ENCODE assay signal across 9 cellular contexts in genomic region chr10:47152861-47153349, GRCh38.
DNase-seq lines count a peak whose midpoint lies in the region; ATAC-seq and TF ChIP-seq lines count a peak whose summit lies in the region.
"Had no signal": no experiment of that assay in that cellular context is flagged by ENCODE, and none has a peak within 500 bp of the region (broad histone marks: within the 10 kb centered on the region; RNA-seq: fewer than 3 reads in every experiment).

No MANE protein-coding gene starts in this region.

- H3K4me1 Mint-ChIP-seq in progenitor cell of endocrine pancreas (ENCODE audit: low read depth): no peaks in the 10 kb centered on the region

- H3K9me3 ChIP-seq in mammary epithelial cell (replicated peaks; ENCODE audit: insufficient read depth, low read length) (peaks cover 6% of the 10 kb centered on the region), prostate gland (no peaks in the 10 kb centered on the region)
- H3K9me3 ChIP-seq: right lobe of liver had no signal

- dilution Hi-C loops in mammary epithelial cell (cut with HindIII; ENCODE audit: low sequenced_read_pairs): no loop called here

- CTCF ChIA-PET in mammary epithelial cell (lab: Charles Lee; ENCODE audit: low non-redundant PET): no interaction called here

- H3K27ac ChIP-seq in mammary epithelial cell (ENCODE audit: insufficient read depth, low read depth, low read length): no peak overlapping the region
- H3K27ac ChIP-seq in prostate gland: no peak overlapping the region
- H3K27ac ChIP-seq: right lobe of liver had no signal

- H3K27ac Mint-ChIP-seq in progenitor cell of endocrine pancreas: no peak overlapping the region

- peaks cover 23% of the 10 kb centered on the region for H3K9me3 Mint-ChIP-seq in progenitor cell of endocrine pancreas (ENCODE audit: low read depth)

- in situ Hi-C loops in mammary epithelial cell (cut with MboI; ENCODE audit: low sequenced_read_pairs in 2 of 2): no loop called here

- no peak for TF ChIP-seq POLR2A in prostate gland (IDR thresholded peaks at IDR 0.05)

- ATAC-seq in HG03442 (IDR thresholded peaks at IDR 0.05; ENCODE audit: unreplicated experiment): no peak
- ATAC-seq: right lobe of liver had no signal

- H3K4me3 Mint-ChIP-seq in progenitor cell of endocrine pancreas (ENCODE audit: low read depth): no peak overlapping the region

- H3K27me3 ChIP-seq in mammary epithelial cell (ENCODE audit: insufficient read depth, low read length) (peaks cover 5% of the 10 kb centered on the region), prostate gland (replicated peaks; ENCODE audit: insufficient read depth) (no peaks in the 10 kb centered on the region)
- H3K27me3 ChIP-seq: right lobe of liver had no signal

- no peak overlapping the region for H3K9ac ChIP-seq in mammary epithelial cell (ENCODE audit: insufficient read depth, low read length)

- no peak overlapping the region for H2AFZ ChIP-seq in mammary epithelial cell (ENCODE audit: low read depth, low read length)

- no peak overlapping the region for H3K4me2 ChIP-seq in mammary epithelial cell (ENCODE audit: insufficient read depth, low read depth, low read length)

- H3K79me2 ChIP-seq in mammary epithelial cell (ENCODE audit: insufficient read depth, low read length): no peaks in the 10 kb centered on the region

- no TSS peak for BruUV-seq in mammary epithelial cell (replicated peaks; lab: Mats Ljungman, UMichigan)

- WGBS in mammary epithelial cell (ENCODE audit: low coverage, missing lambda C conversion rate): 46% methylated on average over 2 of the region's 3 CpGs
- WGBS in prostate gland: 52% methylated on average over 3 of the region's 3 CpGs

- peaks cover 20% of the 10 kb centered on the region for H3K27me3 Mint-ChIP-seq in progenitor cell of endocrine pancreas

- H4K20me1 ChIP-seq in mammary epithelial cell (ENCODE audit: insufficient read depth, low read length): no peaks in the 10 kb centered on the region

- peaks cover 5% of the 10 kb centered on the region for H3K4me1 ChIP-seq in mammary epithelial cell (ENCODE audit: insufficient read depth, low read length)
- no peaks in the 10 kb centered on the region for H3K4me1 ChIP-seq in prostate gland (replicated peaks)
- H3K4me1 ChIP-seq: right lobe of liver had no signal

- intact Hi-C loops in mammary epithelial cell (cut with micrococcal nuclease): no loop called here
- intact Hi-C loops in prostate gland (cut with DNase I): no loop called here

- no peaks in the 10 kb centered on the region for H3K36me3 ChIP-seq in mammary epithelial cell (ENCODE audit: insufficient read depth, low read length)
- no peaks in the 10 kb centered on the region for H3K36me3 ChIP-seq in prostate gland
- H3K36me3 ChIP-seq: right lobe of liver had no signal

- TF ChIP-seq CTCF in GM12865 (IDR thresholded peaks at IDR 0.05; ENCODE audit: insufficient read depth, low read depth, low read length, missing control alignments) (peak; percentile 17), mammary epithelial cell (conservative IDR thresholded peaks at IDR 0.05 in 1 of 2, IDR thresholded peaks at IDR 0.05 in 1 of 2; ENCODE audit: extremely low read depth in 1 of 2, insufficient read depth in 1 of 2, low read depth in 1 of 2, low read length in 2 of 2) (peak; percentile 47), progenitor cell of endocrine pancreas (IDR thresholded peaks at IDR 0.05; ENCODE audit: unreplicated experiment) (peak; percentile 47), prostate gland (IDR thresholded peaks at IDR 0.05) (no peak)

- DNase-seq in GM12865 (ENCODE audit: low read depth) (peak; percentile 16), M059J (ENCODE audit: low read depth) (peak; percentile 50), mammary epithelial cell (peak; percentile 89), progenitor cell of endocrine pancreas (ENCODE audit: low spot score, unreplicated experiment) (no peak), prostate gland (ENCODE audit: low spot score) (no peak), NCI-H510A (lab: John Stamatoyannopoulos, UW) (no peak)
- DNase-seq: KG1, right lobe of liver had no signal

- H3K4me3 ChIP-seq in GM12865 (ENCODE audit: low read depth, low read length): no peak overlapping the region
- no peak overlapping the region for H3K4me3 ChIP-seq in mammary epithelial cell (replicated peaks in 1 of 3; ENCODE audit: insufficient read depth in 1 of 3, low read depth in 2 of 3, low read length in 3 of 3)
- H3K4me3 ChIP-seq in prostate gland: no peak overlapping the region
- H3K4me3 ChIP-seq: right lobe of liver had no signal

- H3K36me3 Mint-ChIP-seq in progenitor cell of endocrine pancreas (ENCODE audit: insufficient read depth): no peaks in the 10 kb centered on the region

Comparison
In these comparisons a context has a peak if more than half of its experiments do, and no peak if none do; other contexts are left out.
1. DNase-seq: peak in GM12865 (single experiment), M059J (single experiment) and mammary epithelial cell (single experiment); none in progenitor cell of endocrine pancreas (single experiment), prostate gland (single experiment) and NCI-H510A (single experiment).
2. CTCF ChIP-seq: peak in GM12865 (single experiment), mammary epithelial cell (2 of 2) and progenitor cell of endocrine pancreas (single experiment); none in prostate gland (0 of 4).